Comparison of ENCODE assay signal across 11 cellular contexts in genomic region chr9:7342229-7342628, GRCh38.
A peak's percentile ranks its signal among the peaks of the same experiment; 100 is the strongest.
DNase-seq lines count a peak whose midpoint lies in the region; ATAC-seq and TF ChIP-seq lines count a peak whose summit lies in the region.
"Had no signal": no experiment of that assay in that cellular context is flagged by ENCODE, and none has a peak within 500 bp of the region (broad histone marks: within the 10 kb centered on the region; RNA-seq: fewer than 3 reads in every experiment).

No MANE protein-coding gene starts in this region.

- H3K36me3 Mint-ChIP-seq in chondrocyte (ENCODE audit: low read depth) = peaks cover under 1% of the 10 kb centered on the region
- H3K36me3 Mint-ChIP-seq in natural killer cell treated with Interleukin-12 subunit alpha and Interleukin-12 subunit beta and Interleukin-15 and Interleukin-18, amount 100 ng/mL, for 72 hours = no peaks in the 10 kb centered on the region
- no peaks in the 10 kb centered on the region for H3K36me3 Mint-ChIP-seq in activated T-helper 17 cell treated with anti-CD3 and anti-CD28 coated beads, Interleukin-2, amount 50 U/mL, for 72 hours (ENCODE audit: low read depth)
- H3K36me3 Mint-ChIP-seq: IgD-negative memory B cell had no signal

- no peaks in the 10 kb centered on the region for H3K9me3 ChIP-seq in DOHH2 (ENCODE audit: control insufficient read depth, insufficient read depth, low read length)

- no peaks in the 10 kb centered on the region for H3K4me1 Mint-ChIP-seq in chondrocyte (ENCODE audit: low read depth)
- H3K4me1 Mint-ChIP-seq in natural killer cell treated with Interleukin-12 subunit alpha and Interleukin-12 subunit beta and Interleukin-15 and Interleukin-18, amount 100 ng/mL, for 72 hours (ENCODE audit: low read depth in 2 of 2) = no peaks in the 10 kb centered on the region
- H3K4me1 Mint-ChIP-seq in activated T-helper 17 cell treated with anti-CD3 and anti-CD28 coated beads, Interleukin-2, amount 50 U/mL, for 72 hours = no peaks in the 10 kb centered on the region

- no peaks in the 10 kb centered on the region for H3K36me3 ChIP-seq in DOHH2 (ENCODE audit: control insufficient read depth, low read length)

- peaks cover 24% of the 10 kb centered on the region for H3K27me3 Mint-ChIP-seq in chondrocyte (ENCODE audit: low read depth)
- H3K27me3 Mint-ChIP-seq in natural killer cell treated with Interleukin-12 subunit alpha and Interleukin-12 subunit beta and Interleukin-15 and Interleukin-18, amount 100 ng/mL, for 72 hours = peaks cover 26 to 40% of the 10 kb centered on the region in 2 donors
- peaks cover 30% of the 10 kb centered on the region for H3K27me3 Mint-ChIP-seq in activated T-helper 17 cell treated with anti-CD3 and anti-CD28 coated beads, Interleukin-2, amount 50 U/mL, for 72 hours

- H3K27me3 ChIP-seq in DOHH2 (ENCODE audit: control insufficient read depth, low read length) = no peaks in the 10 kb centered on the region

- H3F3A ChIP-seq in DOHH2 (ENCODE audit: control insufficient read depth, insufficient read depth) = no peaks in the 10 kb centered on the region

- H4K20me1 ChIP-seq in DOHH2 (ENCODE audit: control insufficient read depth, insufficient read depth, low read depth, low read length) = no peaks in the 10 kb centered on the region

- no peaks in the 10 kb centered on the region for H3K4me1 ChIP-seq in DOHH2 (ENCODE audit: control insufficient read depth, low read length)

- ATAC-seq in HG03159 (IDR thresholded peaks at IDR 0.05; ENCODE audit: unreplicated experiment) (peak; percentile 87), esophagus mucosa (no peak)
- no peak for ATAC-seq in natural killer cell treated with Interleukin-12 subunit alpha and Interleukin-12 subunit beta and Interleukin-15 and Interleukin-18, amount 100 ng/mL, for 72 hours
- ATAC-seq in activated T-helper 17 cell treated with anti-CD3 and anti-CD28 coated beads, Interleukin-2, amount 50 U/mL, for 72 hours (replicated peaks) = no peak

- no peaks in the 10 kb centered on the region for H3K79me2 ChIP-seq in DOHH2 (ENCODE audit: control insufficient read depth, low read length)

- no peak overlapping the region for H3K27ac ChIP-seq in DOHH2 (ENCODE audit: low read depth, low read length)

- no peak overlapping the region for H3K27ac Mint-ChIP-seq in chondrocyte (ENCODE audit: unreplicated experiment)
- H3K27ac Mint-ChIP-seq in natural killer cell treated with Interleukin-12 subunit alpha and Interleukin-12 subunit beta and Interleukin-15 and Interleukin-18, amount 100 ng/mL, for 72 hours = no peak overlapping the region
- no peak overlapping the region for H3K27ac Mint-ChIP-seq in activated T-helper 17 cell treated with anti-CD3 and anti-CD28 coated beads, Interleukin-2, amount 50 U/mL, for 72 hours
- H3K27ac Mint-ChIP-seq: IgD-negative memory B cell; T-helper 2 cell treated with Interferon-gamma antibody and Interleukin-4, amounts not matched to agents 5 μg/mL and 100 μg/mL, for 36 hours had no signal

- H3K4me3 ChIP-seq in DOHH2 (ENCODE audit: low read length) = no peak overlapping the region

- H3K9me2 ChIP-seq in DOHH2 (replicated peaks; ENCODE audit: control insufficient read depth, low read length) = no peaks in the 10 kb centered on the region

- no peaks in the 10 kb centered on the region for H3K9me3 Mint-ChIP-seq in chondrocyte (ENCODE audit: low read depth)
- H3K9me3 Mint-ChIP-seq in natural killer cell treated with Interleukin-12 subunit alpha and Interleukin-12 subunit beta and Interleukin-15 and Interleukin-18, amount 100 ng/mL, for 72 hours = no peaks in the 10 kb centered on the region
- H3K9me3 Mint-ChIP-seq in activated T-helper 17 cell treated with anti-CD3 and anti-CD28 coated beads, Interleukin-2, amount 50 U/mL, for 72 hours = no peaks in the 10 kb centered on the region
- H3K9me3 Mint-ChIP-seq: T-helper 2 cell treated with Interferon-gamma antibody and Interleukin-4, amounts not matched to agents 5 μg/mL and 100 μg/mL, for 36 hours had no signal

- H3K4me2 ChIP-seq in DOHH2 (ENCODE audit: low read length) = no peak overlapping the region

- DNase-seq in GM20000 (ENCODE audit: low spot score) (peak; percentile 17), chondrocyte (ENCODE audit: low spot score) (no peak)
- no peak for DNase-seq in natural killer cell treated with Interleukin-12 subunit alpha and Interleukin-12 subunit beta and Interleukin-15 and Interleukin-18, amount 100 ng/mL, for 72 hours (ENCODE audit: low spot score)
- no peak for DNase-seq in stimulated activated CD4-positive, alpha-beta T cell treated with anti-CD3 and anti-CD28 coated beads, Interleukin-2, amount 100 ng/mL, for 24 hours
- DNase-seq: DMS 273 treated with DMSO at 0.1 percent for 48 hours had no signal

- H3K4me3 Mint-ChIP-seq in chondrocyte (ENCODE audit: unreplicated experiment) = no peak overlapping the region
- no peak overlapping the region for H3K4me3 Mint-ChIP-seq in natural killer cell treated with Interleukin-12 subunit alpha and Interleukin-12 subunit beta and Interleukin-15 and Interleukin-18, amount 100 ng/mL, for 72 hours
- H3K4me3 Mint-ChIP-seq in activated T-helper 17 cell treated with anti-CD3 and anti-CD28 coated beads, Interleukin-2, amount 50 U/mL, for 72 hours = no peak overlapping the region
- H3K4me3 Mint-ChIP-seq: IgD-negative memory B cell; T-helper 2 cell treated with Interferon-gamma antibody and Interleukin-4, amounts not matched to agents 5 μg/mL and 100 μg/mL, for 36 hours had no signal

- TF ChIP-seq CTCF in DOHH2 (IDR thresholded peaks at IDR 0.05; ENCODE audit: low read depth, low read length, poor library complexity, severe bottlenecking) (peak; percentile 31), GM20000 (IDR thresholded peaks at IDR 0.05; ENCODE audit: extremely low read depth, missing control alignments) (no peak), chondrocyte (IDR thresholded peaks at IDR 0.05) (peak; percentile 53)
